In genomic region chr15:74906450-74907276, GRCh38 we compare ENCODE assay signal across 1 cellular context.
TF ChIP-seq lines count a peak whose summit lies in the region.

TSS of gene FAM219B (minus strand) at chr15:74906851. CDS start at chr15:74906800, 51 bp downstream.

TF ChIP-seq in HepG2, 621 proteins besides CTCF, POLR2A, EP300 and RAD21 (continued from another document and continues in another):
- TF ChIP-seq ZNF574 (CRISPR knock-in tag; IDR thresholded peaks at IDR 0.05), result peak; percentile 58
- no peak for TF ChIP-seq ZNF496 (CRISPR knock-in tag; IDR thresholded peaks at IDR 0.05; ENCODE audit: insufficient replicate concordance)
- TF ChIP-seq, protein P1, sequence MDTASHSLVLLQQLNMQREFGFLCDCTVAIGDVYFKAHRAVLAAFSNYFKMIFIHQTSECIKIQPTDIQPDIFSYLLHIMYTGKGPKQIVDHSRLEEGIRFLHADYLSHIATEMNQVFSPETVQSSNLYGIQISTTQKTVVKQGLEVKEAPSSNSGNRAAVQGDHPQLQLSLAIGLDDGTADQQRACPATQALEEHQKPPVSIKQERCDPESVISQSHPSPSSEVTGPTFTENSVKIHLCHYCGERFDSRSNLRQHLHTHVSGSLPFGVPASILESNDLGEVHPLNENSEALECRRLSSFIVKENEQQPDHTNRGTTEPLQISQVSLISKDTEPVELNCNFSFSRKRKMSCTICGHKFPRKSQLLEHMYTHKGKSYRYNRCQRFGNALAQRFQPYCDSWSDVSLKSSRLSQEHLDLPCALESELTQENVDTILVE (CRISPR knock-in tag; IDR thresholded peaks at IDR 0.05), result 0 out of 2 replicates have a peak, but pooled peaks have one; percentile 40
- TF ChIP-seq ZBTB33 (CRISPR knock-in tag; IDR thresholded peaks at IDR 0.05), result no peak
- no peak for TF ChIP-seq MAFK (conservative IDR thresholded peaks at IDR 0.05 in 1 of 2, IDR thresholded peaks at IDR 0.05 in 1 of 2; ENCODE audit: low read length in 2 of 2)
- TF ChIP-seq ZNF329 (CRISPR knock-in tag; IDR thresholded peaks at IDR 0.05; ENCODE audit: low read depth), result no peak
- no peak for TF ChIP-seq ZNF224 (CRISPR knock-in tag; IDR thresholded peaks at IDR 0.05)
- TF ChIP-seq ZFYVE20 (CRISPR knock-in tag; IDR thresholded peaks at IDR 0.05; ENCODE audit: borderline replicate concordance, low read depth), result no peak
- no peak for TF ChIP-seq ZNF138 (CRISPR knock-in tag; IDR thresholded peaks at IDR 0.05; ENCODE audit: low read depth)
- no peak for TF ChIP-seq GFI1 (CRISPR knock-in tag; IDR thresholded peaks at IDR 0.05; ENCODE audit: borderline replicate concordance)
- no peak for TF ChIP-seq STAG1 (CRISPR knock-in tag; IDR thresholded peaks at IDR 0.05)
- TF ChIP-seq NR0B2 (CRISPR knock-in tag; IDR thresholded peaks at IDR 0.05), result peak; percentile 32; the same call in 1 of the 2 replicates
- peak; percentile 78 for TF ChIP-seq ARID4A (CRISPR knock-in tag; IDR thresholded peaks at IDR 0.05; ENCODE audit: borderline replicate concordance)
- peak; percentile 46; the same call in 1 of the 2 replicates for TF ChIP-seq POGZ (CRISPR knock-in tag; IDR thresholded peaks at IDR 0.05)
- TF ChIP-seq ZNF160 (CRISPR knock-in tag; IDR thresholded peaks at IDR 0.05), result no peak
- TF ChIP-seq, protein P2, sequence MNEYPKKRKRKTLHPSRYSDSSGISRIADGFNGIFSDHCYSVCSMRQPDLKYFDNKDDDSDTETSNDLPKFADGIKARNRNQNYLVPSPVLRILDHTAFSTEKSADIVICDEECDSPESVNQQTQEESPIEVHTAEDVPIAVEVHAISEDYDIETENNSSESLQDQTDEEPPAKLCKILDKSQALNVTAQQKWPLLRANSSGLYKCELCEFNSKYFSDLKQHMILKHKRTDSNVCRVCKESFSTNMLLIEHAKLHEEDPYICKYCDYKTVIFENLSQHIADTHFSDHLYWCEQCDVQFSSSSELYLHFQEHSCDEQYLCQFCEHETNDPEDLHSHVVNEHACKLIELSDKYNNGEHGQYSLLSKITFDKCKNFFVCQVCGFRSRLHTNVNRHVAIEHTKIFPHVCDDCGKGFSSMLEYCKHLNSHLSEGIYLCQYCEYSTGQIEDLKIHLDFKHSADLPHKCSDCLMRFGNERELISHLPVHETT (CRISPR knock-in tag; conservative IDR thresholded peaks at IDR 0.05), result peak; percentile 58; the same call in 1 of the 2 replicates
- TF ChIP-seq, protein P3, sequence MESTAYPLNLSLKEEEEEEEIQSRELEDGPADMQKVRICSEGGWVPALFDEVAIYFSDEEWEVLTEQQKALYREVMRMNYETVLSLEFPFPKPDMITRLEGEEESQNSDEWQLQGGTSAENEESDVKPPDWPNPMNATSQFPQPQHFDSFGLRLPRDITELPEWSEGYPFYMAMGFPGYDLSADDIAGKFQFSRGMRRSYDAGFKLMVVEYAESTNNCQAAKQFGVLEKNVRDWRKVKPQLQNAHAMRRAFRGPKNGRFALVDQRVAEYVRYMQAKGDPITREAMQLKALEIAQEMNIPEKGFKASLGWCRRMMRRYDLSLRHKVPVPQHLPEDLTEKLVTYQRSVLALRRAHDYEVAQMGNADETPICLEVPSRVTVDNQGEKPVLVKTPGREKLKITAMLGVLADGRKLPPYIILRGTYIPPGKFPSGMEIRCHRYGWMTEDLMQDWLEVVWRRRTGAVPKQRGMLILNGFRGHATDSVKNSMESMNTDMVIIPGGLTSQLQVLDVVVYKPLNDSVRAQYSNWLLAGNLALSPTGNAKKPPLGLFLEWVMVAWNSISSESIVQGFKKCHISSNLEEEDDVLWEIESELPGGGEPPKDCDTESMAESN (CRISPR knock-in tag; conservative IDR thresholded peaks at IDR 0.05), result peak; percentile 63
- no peak for TF ChIP-seq SNRNP70 (IDR thresholded peaks at IDR 0.05; ENCODE audit: low read depth, low read length)
- no peak for TF ChIP-seq RBAK (CRISPR knock-in tag; IDR thresholded peaks at IDR 0.05)
- TF ChIP-seq CC2D1A (CRISPR knock-in tag; IDR thresholded peaks at IDR 0.05), result no peak
- no peak for TF ChIP-seq ZNF441 (CRISPR knock-in tag; IDR thresholded peaks at IDR 0.05; ENCODE audit: borderline replicate concordance)
- no peak; the same call in 1 of the 2 replicates for TF ChIP-seq EEA1 (CRISPR knock-in tag; IDR thresholded peaks at IDR 0.05; ENCODE audit: borderline replicate concordance)
- TF ChIP-seq ZBTB4 (CRISPR knock-in tag; IDR thresholded peaks at IDR 0.05; ENCODE audit: borderline replicate concordance), result no peak
- TF ChIP-seq, protein P4, sequence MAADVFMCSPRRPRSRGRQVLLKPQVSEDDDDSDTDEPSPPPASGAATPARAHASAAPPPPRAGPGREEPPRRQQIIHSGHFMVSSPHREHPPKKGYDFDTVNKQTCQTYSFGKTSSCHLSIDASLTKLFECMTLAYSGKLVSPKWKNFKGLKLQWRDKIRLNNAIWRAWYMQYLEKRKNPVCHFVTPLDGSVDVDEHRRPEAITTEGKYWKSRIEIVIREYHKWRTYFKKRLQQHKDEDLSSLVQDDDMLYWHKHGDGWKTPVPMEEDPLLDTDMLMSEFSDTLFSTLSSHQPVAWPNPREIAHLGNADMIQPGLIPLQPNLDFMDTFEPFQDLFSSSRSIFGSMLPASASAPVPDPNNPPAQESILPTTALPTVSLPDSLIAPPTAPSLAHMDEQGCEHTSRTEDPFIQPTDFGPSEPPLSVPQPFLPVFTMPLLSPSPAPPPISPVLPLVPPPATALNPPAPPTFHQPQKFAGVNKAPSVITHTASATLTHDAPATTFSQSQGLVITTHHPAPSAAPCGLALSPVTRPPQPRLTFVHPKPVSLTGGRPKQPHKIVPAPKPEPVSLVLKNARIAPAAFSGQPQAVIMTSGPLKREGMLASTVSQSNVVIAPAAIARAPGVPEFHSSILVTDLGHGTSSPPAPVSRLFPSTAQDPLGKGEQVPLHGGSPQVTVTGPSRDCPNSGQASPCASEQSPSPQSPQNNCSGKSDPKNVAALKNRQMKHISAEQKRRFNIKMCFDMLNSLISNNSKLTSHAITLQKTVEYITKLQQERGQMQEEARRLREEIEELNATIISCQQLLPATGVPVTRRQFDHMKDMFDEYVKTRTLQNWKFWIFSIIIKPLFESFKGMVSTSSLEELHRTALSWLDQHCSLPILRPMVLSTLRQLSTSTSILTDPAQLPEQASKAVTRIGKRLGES (CRISPR knock-in tag; IDR thresholded peaks at IDR 0.05; ENCODE audit: borderline replicate concordance), result no peak
- TF ChIP-seq ATF7-NPFF (CRISPR knock-in tag; IDR thresholded peaks at IDR 0.05; ENCODE audit: low read depth), result peak; percentile 78
- TF ChIP-seq, protein P5, sequence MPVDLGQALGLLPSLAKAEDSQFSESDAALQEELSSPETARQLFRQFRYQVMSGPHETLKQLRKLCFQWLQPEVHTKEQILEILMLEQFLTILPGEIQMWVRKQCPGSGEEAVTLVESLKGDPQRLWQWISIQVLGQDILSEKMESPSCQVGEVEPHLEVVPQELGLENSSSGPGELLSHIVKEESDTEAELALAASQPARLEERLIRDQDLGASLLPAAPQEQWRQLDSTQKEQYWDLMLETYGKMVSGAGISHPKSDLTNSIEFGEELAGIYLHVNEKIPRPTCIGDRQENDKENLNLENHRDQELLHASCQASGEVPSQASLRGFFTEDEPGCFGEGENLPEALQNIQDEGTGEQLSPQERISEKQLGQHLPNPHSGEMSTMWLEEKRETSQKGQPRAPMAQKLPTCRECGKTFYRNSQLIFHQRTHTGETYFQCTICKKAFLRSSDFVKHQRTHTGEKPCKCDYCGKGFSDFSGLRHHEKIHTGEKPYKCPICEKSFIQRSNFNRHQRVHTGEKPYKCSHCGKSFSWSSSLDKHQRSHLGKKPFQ (CRISPR knock-in tag; IDR thresholded peaks at IDR 0.05; ENCODE audit: insufficient replicate concordance), result no peak
- 0 out of 2 replicates have a peak, but pooled peaks have one; percentile 28 for TF ChIP-seq ZNF232 (CRISPR knock-in tag; IDR thresholded peaks at IDR 0.05; ENCODE audit: borderline replicate concordance)
- no peak for TF ChIP-seq FOXP1 (IDR thresholded peaks at IDR 0.05)
- TF ChIP-seq FOXP1 (CRISPR knock-in tag; IDR thresholded peaks at IDR 0.05), result 0 out of 2 replicates have a peak, but pooled peaks have one; percentile 6
- peak; percentile 80 for TF ChIP-seq ARNT2 (CRISPR knock-in tag; IDR thresholded peaks at IDR 0.05; ENCODE audit: low read depth)
- TF ChIP-seq SRF (IDR thresholded peaks at IDR 0.05; ENCODE audit: low read depth, low read length), result no peak
